ENCODE assay signal across 20 cellular contexts in genomic region chr5:95628933-95629332, GRCh38. TPM values are rescaled to one million over a fixed set of nuclear protein-coding genes. Genes with fewer than 3 reads are reported as not detected.
A peak's percentile ranks its signal among the peaks of the same experiment; 100 is the strongest.
DNase-seq lines count a peak whose midpoint lies in the region; ATAC-seq, FAIRE-seq and TF ChIP-seq lines count a peak whose summit lies in the region.
"Had no signal": no experiment of that assay in that cellular context is flagged by ENCODE, and none has a peak within 500 bp of the region (broad histone marks: within the 10 kb centered on the region; RNA-seq: fewer than 3 reads in every experiment).

No MANE protein-coding gene starts in this region.

- peaks cover 42% of the 10 kb centered on the region for H3K9me3 ChIP-seq in NT2/D1 (ENCODE audit: insufficient read depth, low read length)
- H3K9me3 ChIP-seq in H1 (ENCODE audit: insufficient read depth in 2 of 2, low read depth in 1 of 2, low read length in 1 of 2), result peaks cover 13 to 20% of the 10 kb centered on the region in 2 experiments
- H3K9me3 ChIP-seq in mucosa of descending colon, result no peaks in the 10 kb centered on the region
- H3K9me3 ChIP-seq in suprapubic skin, result no peaks in the 10 kb centered on the region
- H3K9me3 ChIP-seq: BE2C, HAP-1 had no signal

- H3K27me3 ChIP-seq in GM23338 (ENCODE audit: insufficient read depth), result no peaks in the 10 kb centered on the region
- no peaks in the 10 kb centered on the region for H3K27me3 ChIP-seq in NT2/D1 (ENCODE audit: insufficient read depth, insufficient read length)
- no peaks in the 10 kb centered on the region for H3K27me3 ChIP-seq in H1 (replicated peaks in 1 of 4; ENCODE audit: control insufficient read depth in 3 of 4, extremely low read depth in 1 of 4, insufficient read depth in 3 of 4, low read length in 3 of 4)
- no peaks in the 10 kb centered on the region for H3K27me3 ChIP-seq in suprapubic skin
- H3K27me3 ChIP-seq: BE2C had no signal

- ATAC-seq in GM23338 (peak; percentile 63), mucosa of descending colon (peak; percentile 6), HG02852 (IDR thresholded peaks at IDR 0.05; ENCODE audit: unreplicated experiment) (no peak)
- ATAC-seq: GM12878 had no signal

- H3K79me2 ChIP-seq in GM23338 (replicated peaks; ENCODE audit: insufficient read depth), result no peaks in the 10 kb centered on the region
- H3K79me2 ChIP-seq in H1 (ENCODE audit: control insufficient read depth in 1 of 2, insufficient read depth in 2 of 2, low read length in 2 of 2), result no peaks in the 10 kb centered on the region

- H3K4me1 ChIP-seq in GM23338 (ENCODE audit: insufficient read depth), result no peaks in the 10 kb centered on the region
- no peaks in the 10 kb centered on the region for H3K4me1 ChIP-seq in NT2/D1 (ENCODE audit: insufficient read depth, insufficient read length)
- no peaks in the 10 kb centered on the region for H3K4me1 ChIP-seq in H1 (replicated peaks in 1 of 4; ENCODE audit: control insufficient read depth in 3 of 4, insufficient read depth in 4 of 4, low read length in 3 of 4)
- H3K4me1 ChIP-seq in mucosa of descending colon (ENCODE audit: low read depth), result peaks cover 10% of the 10 kb centered on the region
- peaks cover 9% of the 10 kb centered on the region for H3K4me1 ChIP-seq in suprapubic skin
- H3K4me1 ChIP-seq: BE2C, HAP-1 had no signal

- no peak overlapping the region for H3K27ac Mint-ChIP-seq in GM23338
- H3K27ac Mint-ChIP-seq: HFFc6 had no signal

- H2BK120ac ChIP-seq in H1 (replicated peaks; ENCODE audit: low read depth, low read length), result no peak overlapping the region

- no peak overlapping the region for H3K4me2 ChIP-seq in GM23338
- H3K4me2 ChIP-seq in H1 (ENCODE audit: insufficient read depth in 1 of 2, low read depth in 2 of 2, low read length in 2 of 2), result no peak overlapping the region

- H3K23ac ChIP-seq in H1 (ENCODE audit: insufficient read length), result no peak overlapping the region

- peaks cover 18% of the 10 kb centered on the region; the same call in 1 of the 2 replicates for H3K9me2 ChIP-seq in GM23338 (ENCODE audit: insufficient read depth)

- DNase-seq in GM23338 (ENCODE audit: low spot score), result peak; percentile 52
- peak; percentile 47 for DNase-seq in NT2/D1 (ENCODE audit: low read depth, low spot score)
- DNase-seq in H1 (ENCODE audit: low read depth in 1 of 2, low spot score in 2 of 2), result no peak
- DNase-seq in mucosa of descending colon, result no peak
- DNase-seq in suprapubic skin (ENCODE audit: low spot score in 2 of 2), result no peak
- no peak for DNase-seq in NCI-H2196 (lab: John Stamatoyannopoulos, UW; ENCODE audit: unreplicated experiment)
- no peak for DNase-seq in COLO668 (lab: John Stamatoyannopoulos, UW; ENCODE audit: unreplicated experiment)
- DNase-seq: BE2C, Calu3, DMS 273 treated with DMSO at 0.1 percent for 48 hours, GM23248, HFFc6, KBM-7 had no signal

- H3K27ac ChIP-seq in GM23338 (ENCODE audit: low read depth), result no peak overlapping the region
- H3K27ac ChIP-seq in H1 (ENCODE audit: low read depth, low read length), result no peak overlapping the region
- no peak overlapping the region for H3K27ac ChIP-seq in suprapubic skin
- H3K27ac ChIP-seq: GM23248, HL-60 had no signal

- H3K36me3 ChIP-seq in GM23338 (ENCODE audit: insufficient read depth), result peaks cover 8% of the 10 kb centered on the region
- H3K36me3 ChIP-seq in NT2/D1 (ENCODE audit: insufficient read depth, insufficient read length, low read length), result no peaks in the 10 kb centered on the region
- no peaks in the 10 kb centered on the region for H3K36me3 ChIP-seq in H1 (ENCODE audit: control insufficient read depth in 2 of 4, insufficient read depth in 4 of 4, low read length in 3 of 4)
- no peaks in the 10 kb centered on the region for H3K36me3 ChIP-seq in mucosa of descending colon (ENCODE audit: low read depth)
- no peaks in the 10 kb centered on the region for H3K36me3 ChIP-seq in suprapubic skin
- H3K36me3 ChIP-seq: BE2C, HAP-1 had no signal

- no peak overlapping the region for H3K56ac ChIP-seq in H1 (replicated peaks; ENCODE audit: insufficient read length, low read depth, low read length)

- FAIRE-seq in H1 (lab: Jason Lieb, UNC), result no peak
- FAIRE-seq: A204.1, GM12878, GM18507 had no signal

- H3K4me3 Mint-ChIP-seq in GM23338, result no peak overlapping the region
- H3K4me3 Mint-ChIP-seq: HFFc6 had no signal

- H4K20me1 ChIP-seq in GM23338 (replicated peaks; ENCODE audit: insufficient read depth) (no peaks in the 10 kb centered on the region), H1 (replicated peaks in 1 of 2; ENCODE audit: control insufficient read depth in 1 of 2, insufficient read depth in 2 of 2, low read length in 2 of 2) (no peaks in the 10 kb centered on the region)

- H3K14ac ChIP-seq in H1 (ENCODE audit: insufficient read length), result no peak overlapping the region

- H2BK12ac ChIP-seq in H1 (ENCODE audit: low read depth, low read length), result no peak overlapping the region

- intact Hi-C loops in mucosa of descending colon (cut with DNase I, micrococcal nuclease), result no loop called here

- peaks cover 26% of the 10 kb centered on the region for H3K36me3 Mint-ChIP-seq in GM23338 (ENCODE audit: low read depth)

- H3K4me3 ChIP-seq in GM23338 (no peak overlapping the region), NT2/D1 (ENCODE audit: insufficient read length, low read depth) (no peak overlapping the region), H1 (ENCODE audit: extremely low read depth in 1 of 4, insufficient read depth in 2 of 4, low read depth in 3 of 4, low read length in 4 of 4) (no peak overlapping the region; a peak in 1 of 8 replicates), mucosa of descending colon (no peak overlapping the region), suprapubic skin (no peak overlapping the region)
- H3K4me3 ChIP-seq: GM12878, GM23248, HAP-1 had no signal

- CTCF ChIA-PET in H1 (lab: Charles Lee; ENCODE audit: partially characterized antibody), result interaction anchor here (0.6 to 1.0 kb wide), 2 partner anchors 134 to 558 kb away, joined by 3 read pairs; no protein-coding TSS in a partner anchor

- H4K8ac ChIP-seq in H1 (ENCODE audit: extremely low read depth, insufficient read depth, low read length), result no peak overlapping the region

- no peak overlapping the region for H2AK5ac ChIP-seq in H1 (ENCODE audit: low read depth, low read length)

- no peak overlapping the region for H2BK15ac ChIP-seq in H1 (ENCODE audit: low read length)

- TF ChIP-seq POLR2A in H1 (IDR thresholded peaks at IDR 0.05; ENCODE audit: control extremely low read depth in 1 of 2, low read depth in 2 of 2, low read length in 2 of 2) (no peak), suprapubic skin (IDR thresholded peaks at IDR 0.05) (no peak)

- TF ChIP-seq CTCF in GM23338 (conservative IDR thresholded peaks at IDR 0.05; ENCODE audit: low read depth in 2 of 2) (no peak), H1 (IDR thresholded peaks at IDR 0.05; ENCODE audit: control extremely low read depth in 1 of 3, insufficient read depth in 1 of 3, low read depth in 1 of 3, low read length in 3 of 3) (no peak), mucosa of descending colon (IDR thresholded peaks at IDR 0.05) (no peak), suprapubic skin (IDR thresholded peaks at IDR 0.05) (no peak)

- H2BK5ac ChIP-seq in H1 (ENCODE audit: low read depth, low read length), result no peak overlapping the region

- H3K23me2 ChIP-seq in H1 (ENCODE audit: low read depth, low read length), result no peaks in the 10 kb centered on the region

- H3K18ac ChIP-seq in H1 (ENCODE audit: extremely low read depth, low read length), result no peak overlapping the region

- no peak overlapping the region for H2BK20ac ChIP-seq in H1 (ENCODE audit: low read length)

- no peaks in the 10 kb centered on the region for H3F3A ChIP-seq in GM23338 (replicated peaks; ENCODE audit: low read depth)

- H3K79me1 ChIP-seq in H1 (ENCODE audit: low read depth, low read length), result no peaks in the 10 kb centered on the region

- 89% methylated on average over 1 of the region's 1 CpG; no CpG with 5 or more reads in 1 of the 2 experiments for WGBS in H1 (ENCODE audit: extremely low coverage in 1 of 2, insufficient coverage in 1 of 2, insufficient read length in 1 of 2, insufficient replicate concordance in 2 of 2, low coverage in 1 of 2, low lambda C conversion rate in 2 of 2, missing lambda C conversion rate in 1 of 2), 2 experiments
- WGBS in suprapubic skin, result 90% methylated on average over 1 of the region's 1 CpG

- H3K27me3 Mint-ChIP-seq in GM23338 (ENCODE audit: insufficient read depth, low read depth, poor library complexity), result peaks cover 3% of the 10 kb centered on the region

- H2AFZ ChIP-seq in GM23338, result peak overlapping the region; percentile 14; the same call in 1 of the 2 replicates
- no peak overlapping the region for H2AFZ ChIP-seq in H1 (ENCODE audit: low read length)
- H2AFZ ChIP-seq: GM23248 had no signal

- H3K4me1 Mint-ChIP-seq in GM23338, result no peaks in the 10 kb centered on the region

- no peak overlapping the region for H3K9ac ChIP-seq in NT2/D1 (ENCODE audit: insufficient read length, low read depth)
- H3K9ac ChIP-seq in H1 (replicated peaks in 1 of 4; ENCODE audit: extremely low read depth in 1 of 4, low read depth in 3 of 4, low read length in 3 of 4), result no peak overlapping the region
- H3K9ac ChIP-seq: GM23248 had no signal

- peaks cover 28% of the 10 kb centered on the region for H3K9me3 Mint-ChIP-seq in GM23338

- H4K5ac ChIP-seq in H1 (ENCODE audit: insufficient read length, low read depth, low read length), result no peak overlapping the region

- no peak for TF ChIP-seq EP300 in H1 (IDR thresholded peaks at IDR 0.05; ENCODE audit: borderline replicate concordance in 1 of 2, low read depth in 2 of 2, low read length in 2 of 2)
- TF ChIP-seq EP300 in suprapubic skin (IDR thresholded peaks at IDR 0.05), result no peak

- POLR2A ChIA-PET in H1 (lab: Charles Lee; ENCODE audit: partially characterized antibody), result no interaction called here

- no peak for TF ChIP-seq RAD21 in H1 (IDR thresholded peaks at IDR 0.05 in 1 of 2, conservative IDR thresholded peaks at IDR 0.05 in 1 of 2; ENCODE audit: low read depth in 2 of 2, low read length in 2 of 2)

- no peak overlapping the region for H4K91ac ChIP-seq in H1 (replicated peaks; ENCODE audit: insufficient read length, low read length)

- no peak overlapping the region for H3K4ac ChIP-seq in H1 (replicated peaks; ENCODE audit: insufficient read length, low read depth, low read length)

RNA-seq across cellular contexts. Expression of gene GPR150, which starts 9.0 kb away (rescaled TPM):
- total RNA-seq in GM23338 (2014; rRNA removed; shearing (Covaris generic)), result 0.21 TPM in 1 of 2 replicates, not detected in the other
- polyA plus RNA-seq in GM23338 (2016; fragmentation: Nextera tagmentation; extraction: Ambion mirVana) (0.10 and 0.47 TPM in 2 replicates), H1 (2011; rRNA removed) (0.14 and 0.27 TPM in 2 replicates)
- not detected in 2 replicates for total RNA-seq in H1 (2021; fragmentation: NEBNext Ultra II Directional; extraction: Animal tissue kit (Norgen Biotek cat#: 25700))
- polyA plus RNA-seq in H1 (2011; cell fraction: cytosol; rRNA removed), result 0.26 TPM
- polyA plus RNA-seq in H1 (2011; cell fraction: nucleus; rRNA removed), result 0.54 TPM
- polyA plus RNA-seq in H1 (2012, experiment 1 of 2), result 0.08 to 0.15 TPM (median 0.08 TPM) in 3 of 4 replicates, not detected in the other
- polyA plus RNA-seq in H1 (2012, experiment 2 of 2), result 0.14 TPM
- polyA plus RNA-seq in H1 (2013, experiment 1 of 2), result 0.10 TPM
- polyA plus RNA-seq in H1 (2013, experiment 2 of 2), result 0.17 TPM
- polyA minus RNA-seq in H1 (2011; rRNA and poly(A)+ RNA removed), result 0.07 TPM in 1 of 2 replicates, not detected in the other
- polyA minus RNA-seq in H1 (2011; cell fraction: cytosol; rRNA and poly(A)+ RNA removed), result not detected
- 0.50 TPM for polyA minus RNA-seq in H1 (2011; cell fraction: nucleus; rRNA and poly(A)+ RNA removed)
- total RNA-seq in mucosa of descending colon (under 1 TPM; 0.28 to 0.49 (median 0.41) TPM), suprapubic skin (under 1 TPM in 3 of 4 donors, not detected in 1; 0.48 to 0.60 (median 0.57) TPM)
- total RNA-seq: G401 had no signal

RNA-seq across cellular contexts. Expression of gene RFESD, which starts 17.6 kb away (rescaled TPM):
- total RNA-seq in GM23338 (2014; rRNA removed; shearing (Covaris generic)), result 2.4 and 6.3 TPM in 2 replicates
- polyA plus RNA-seq in GM23338 (2016; fragmentation: Nextera tagmentation; extraction: Ambion mirVana), result 6.9 and 7.1 TPM in 2 replicates
- 2.0 and 4.3 TPM in 2 replicates for total RNA-seq in H1 (2021; fragmentation: NEBNext Ultra II Directional; extraction: Animal tissue kit (Norgen Biotek cat#: 25700))
- 1.0 and 1.7 TPM in 2 replicates for polyA plus RNA-seq in H1 (2011; rRNA removed)
- 2.6 TPM for polyA plus RNA-seq in H1 (2011; cell fraction: cytosol; rRNA removed)
- polyA plus RNA-seq in H1 (2011; cell fraction: nucleus; rRNA removed), result 0.67 TPM
- polyA plus RNA-seq in H1 (2012, experiment 1 of 2), result 2.7 to 4.0 TPM (median 3.6 TPM) in 4 replicates
- 2.0 TPM for polyA plus RNA-seq in H1 (2012, experiment 2 of 2)
- polyA plus RNA-seq in H1 (2013, experiment 1 of 2), result 4.6 TPM
- polyA plus RNA-seq in H1 (2013, experiment 2 of 2), result 3.1 TPM
- 2.1 and 3.9 TPM in 2 replicates for polyA minus RNA-seq in H1 (2011; rRNA and poly(A)+ RNA removed)
- 4.4 TPM for polyA minus RNA-seq in H1 (2011; cell fraction: cytosol; rRNA and poly(A)+ RNA removed)
- 4.4 TPM for polyA minus RNA-seq in H1 (2011; cell fraction: nucleus; rRNA and poly(A)+ RNA removed)
- total RNA-seq in mucosa of descending colon, result 1 to 10 TPM in 2 of 3 donors, under 1 TPM in 1; 0.31 to 2.5 (median 1.4) TPM
- 1 to 10 TPM; 3.5 to 7.6 (median 4.6) TPM for total RNA-seq in suprapubic skin

RNA-seq across cellular contexts. Expression of gene SPATA9, which starts 53.9 kb away (rescaled TPM):
- not detected in 2 replicates for total RNA-seq in GM23338 (2014; rRNA removed; shearing (Covaris generic))
- not detected in 2 replicates for polyA plus RNA-seq in GM23338 (2016; fragmentation: Nextera tagmentation; extraction: Ambion mirVana)
- total RNA-seq in H1 (2021; fragmentation: NEBNext Ultra II Directional; extraction: Animal tissue kit (Norgen Biotek cat#: 25700)), result not detected in 2 replicates
- not detected in 2 replicates for polyA plus RNA-seq in H1 (2011; rRNA removed)
- not detected for polyA plus RNA-seq in H1 (2011; cell fraction: cytosol; rRNA removed)
- not detected for polyA plus RNA-seq in H1 (2011; cell fraction: nucleus; rRNA removed)
- polyA plus RNA-seq in H1 (2012, experiment 1 of 2), result 0.09 TPM in 1 of 4 replicates, not detected in the others
- polyA plus RNA-seq in H1 (2012, experiment 2 of 2), result not detected
- polyA plus RNA-seq in H1 (2013, experiment 1 of 2), result not detected
- polyA plus RNA-seq in H1 (2013, experiment 2 of 2), result not detected
- polyA minus RNA-seq in H1 (2011; rRNA and poly(A)+ RNA removed), result not detected in 2 replicates
- not detected for polyA minus RNA-seq in H1 (2011; cell fraction: cytosol; rRNA and poly(A)+ RNA removed)
- polyA minus RNA-seq in H1 (2011; cell fraction: nucleus; rRNA and poly(A)+ RNA removed), result not detected
- 1 to 10 TPM in 1 of 3 donors, under 1 TPM in 2; 0.38 to 1.2 (median 0.39) TPM for total RNA-seq in mucosa of descending colon
- total RNA-seq in suprapubic skin, result not detected
- total RNA-seq: Calu3, G401 had no signal

Comparison
In these comparisons a context has a peak if more than half of its experiments do, and no peak if none do; other contexts are left out.
1. DNase-seq: peak in GM23338 (single experiment) and NT2/D1 (single experiment); none in H1 (0 of 2), mucosa of descending colon (0 of 3), suprapubic skin (0 of 2), NCI-H2196 (single experiment) and COLO668 (single experiment).